In genomic region chr9:69496803-69497450, GRCh38 we compare ENCODE assay signal across 1 cellular context.
TF ChIP-seq lines count a peak whose summit lies in the region.

No MANE protein-coding gene starts in this region.

TF ChIP-seq in GM23338, 12 proteins besides CTCF, POLR2A, EP300 and RAD21 (continued from another document):
- TF ChIP-seq ZNF462 (CRISPR knock-in tag; IDR thresholded peaks at IDR 0.05) (no peak), EZH2 (IDR thresholded peaks at IDR 0.05; ENCODE audit: low read depth, unreplicated experiment) (no peak), ZNF331 (CRISPR knock-in tag; IDR thresholded peaks at IDR 0.05; ENCODE audit: low read depth) (no peak), EZH2phosphoT487 (IDR thresholded peaks at IDR 0.05; ENCODE audit: unreplicated experiment) (no peak), STAT1 (IDR thresholded peaks at IDR 0.05; ENCODE audit: unreplicated experiment) (no peak), POLR2AphosphoS5 (IDR thresholded peaks at IDR 0.05; ENCODE audit: low read depth) (no peak), NANOG (IDR thresholded peaks at IDR 0.05; ENCODE audit: borderline replicate concordance) (no peak), ZNF114 (CRISPR knock-in tag; IDR thresholded peaks at IDR 0.05) (no peak), JUNB (IDR thresholded peaks at IDR 0.05; ENCODE audit: unreplicated experiment) (no peak), REST (IDR thresholded peaks at IDR 0.05; ENCODE audit: unreplicated experiment) (no peak)
- TF ChIP-seq, protein P1, sequence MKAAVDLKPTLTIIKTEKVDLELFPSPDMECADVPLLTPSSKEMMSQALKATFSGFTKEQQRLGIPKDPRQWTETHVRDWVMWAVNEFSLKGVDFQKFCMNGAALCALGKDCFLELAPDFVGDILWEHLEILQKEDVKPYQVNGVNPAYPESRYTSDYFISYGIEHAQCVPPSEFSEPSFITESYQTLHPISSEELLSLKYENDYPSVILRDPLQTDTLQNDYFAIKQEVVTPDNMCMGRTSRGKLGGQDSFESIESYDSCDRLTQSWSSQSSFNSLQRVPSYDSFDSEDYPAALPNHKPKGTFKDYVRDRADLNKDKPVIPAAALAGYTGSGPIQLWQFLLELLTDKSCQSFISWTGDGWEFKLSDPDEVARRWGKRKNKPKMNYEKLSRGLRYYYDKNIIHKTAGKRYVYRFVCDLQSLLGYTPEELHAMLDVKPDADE (IDR thresholded peaks at IDR 0.05) = no peak
